In genomic region chr14:100824946-100825690, GRCh38 we compare ENCODE assay signal across 1 cellular context.
TF ChIP-seq lines count a peak whose summit lies in the region.

No MANE protein-coding gene starts in this region.

TF ChIP-seq in IMR-90, 13 proteins besides CTCF, POLR2A, EP300 and RAD21 (continued from another document):
- TF ChIP-seq, protein P1, sequence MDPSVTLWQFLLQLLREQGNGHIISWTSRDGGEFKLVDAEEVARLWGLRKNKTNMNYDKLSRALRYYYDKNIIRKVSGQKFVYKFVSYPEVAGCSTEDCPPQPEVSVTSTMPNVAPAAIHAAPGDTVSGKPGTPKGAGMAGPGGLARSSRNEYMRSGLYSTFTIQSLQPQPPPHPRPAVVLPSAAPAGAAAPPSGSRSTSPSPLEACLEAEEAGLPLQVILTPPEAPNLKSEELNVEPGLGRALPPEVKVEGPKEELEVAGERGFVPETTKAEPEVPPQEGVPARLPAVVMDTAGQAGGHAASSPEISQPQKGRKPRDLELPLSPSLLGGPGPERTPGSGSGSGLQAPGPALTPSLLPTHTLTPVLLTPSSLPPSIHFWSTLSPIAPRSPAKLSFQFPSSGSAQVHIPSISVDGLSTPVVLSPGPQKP (IDR thresholded peaks at IDR 0.05; ENCODE audit: borderline replicate concordance, low read depth, low read length) = no peak
- TF ChIP-seq RFX5 (IDR thresholded peaks at IDR 0.05; ENCODE audit: low read depth, low read length) = no peak
- TF ChIP-seq USF2 (IDR thresholded peaks at IDR 0.05; ENCODE audit: low read depth, low read length) = no peak
- no peak for TF ChIP-seq MXI1 (IDR thresholded peaks at IDR 0.05; ENCODE audit: borderline replicate concordance, low read depth, low read length)
- TF ChIP-seq RCOR1 (IDR thresholded peaks at IDR 0.05; ENCODE audit: insufficient replicate concordance, low read length) = no peak
TF ChIP-seq in IMR-90: peak in this region for 0.
